Comparison of ENCODE assay signal across 21 cellular contexts in genomic region chr5:123414975-123415374, GRCh38. TPM values are rescaled to one million over a fixed set of nuclear protein-coding genes. Genes with fewer than 3 reads are reported as not detected.
DNase-seq lines count a peak whose midpoint lies in the region; ATAC-seq and TF ChIP-seq lines count a peak whose summit lies in the region.
"Had no signal": no experiment of that assay in that cellular context is flagged by ENCODE, and none has a peak within 500 bp of the region (broad histone marks: within the 10 kb centered on the region; RNA-seq: fewer than 3 reads in every experiment).

No MANE protein-coding gene starts in this region.

- peaks cover 8% of the 10 kb centered on the region for H3K4me1 Mint-ChIP-seq in activated T-helper 1 cell treated with anti-CD3 and anti-CD28 coated beads, Interleukin-12 subunit alpha, Interleukin-12 subunit beta, Interleukin-2, Interleukin-4 antibody, amounts not matched to agents 30 ng/mL and 10 ng/mL and 1 ng/mL, durations not matched to agents 14 hours and 24 hours and 36 hours (ENCODE audit: low read depth)
- peaks cover 39 to 57% (median 43%) of the 10 kb centered on the region in 3 donors for H3K4me1 Mint-ChIP-seq in CD8-positive, alpha-beta memory T cell

- DNase-seq in SK-N-SH: no peak
- no peak for DNase-seq in activated T-helper 1 cell treated with anti-CD3 and anti-CD28 coated beads, Interleukin-12 subunit alpha, Interleukin-12 subunit beta, Interleukin-2, Interleukin-4 antibody, amounts not matched to agents 30 ng/mL and 10 ng/mL and 1 ng/mL, durations not matched to agents 14 hours and 24 hours and 36 hours (ENCODE audit: low spot score)
- peak; percentile 66 for DNase-seq in islet precursor cell
- DNase-seq in renal cortical epithelial cell (ENCODE audit: low read depth): peak; percentile 25
- DNase-seq in CD8-positive, alpha-beta memory T cell: no peak
- no peak for DNase-seq in occipital lobe (lab: John Stamatoyannopoulos, UW)
- no peak for DNase-seq in NCI-H1436 treated with DMSO at 0.1 percent for 48 hours (lab: John Stamatoyannopoulos, UW)
- DNase-seq: BE2C; CD4-positive, alpha-beta T cell; DMS79 treated with DMSO at 0.1 percent for 48 hours; KBM-7; NCI-H1417 treated with DMSO at 0.1 percent for 48 hours; NCI-H2029 treated with DMSO at 0.1 percent for 48 hours; NCI-H2171 treated with DMSO at 0.1 percent for 48 hours; NCI-H510A; NCI-H774 had no signal

- H3K27me3 Mint-ChIP-seq in activated T-helper 1 cell treated with anti-CD3 and anti-CD28 coated beads, Interleukin-12 subunit alpha, Interleukin-12 subunit beta, Interleukin-2, Interleukin-4 antibody, amounts not matched to agents 30 ng/mL and 10 ng/mL and 1 ng/mL, durations not matched to agents 14 hours and 24 hours and 36 hours (ENCODE audit: insufficient read depth): no peaks in the 10 kb centered on the region
- no peaks in the 10 kb centered on the region for H3K27me3 Mint-ChIP-seq in CD8-positive, alpha-beta memory T cell
- H3K27me3 Mint-ChIP-seq: CD4-positive, alpha-beta T cell had no signal

- POLR2A ChIA-PET in SK-N-SH (lab: Yijun Ruan, JAX): no interaction called here
- POLR2A ChIA-PET in CD8-positive, alpha-beta memory T cell (lab: Charles Lee): no interaction called here

- H3K9me2 ChIP-seq in SK-N-SH: no peaks in the 10 kb centered on the region

- no peaks in the 10 kb centered on the region for H3K9me3 ChIP-seq in SK-N-SH
- H3K9me3 ChIP-seq in CD8-positive, alpha-beta memory T cell (ENCODE audit: low read length): no peaks in the 10 kb centered on the region
- H3K9me3 ChIP-seq: BE2C had no signal

- ATAC-seq in SK-N-SH treated with all-trans-retinoic acid at 6 μM for 48 hours: no peak
- ATAC-seq: HCT116 had no signal

- no peak overlapping the region for H3K9ac ChIP-seq in SK-N-SH

- no peaks in the 10 kb centered on the region for H3K9me3 Mint-ChIP-seq in activated T-helper 1 cell treated with anti-CD3 and anti-CD28 coated beads, Interleukin-12 subunit alpha, Interleukin-12 subunit beta, Interleukin-2, Interleukin-4 antibody, amounts not matched to agents 30 ng/mL and 10 ng/mL and 1 ng/mL, durations not matched to agents 14 hours and 24 hours and 36 hours
- no peaks in the 10 kb centered on the region for H3K9me3 Mint-ChIP-seq in CD8-positive, alpha-beta memory T cell
- H3K9me3 Mint-ChIP-seq: CD4-positive, alpha-beta T cell had no signal

- no peaks in the 10 kb centered on the region for H3F3A ChIP-seq in SK-N-SH (replicated peaks; ENCODE audit: insufficient read depth)

- H4K20me1 ChIP-seq in SK-N-SH (ENCODE audit: insufficient read depth): no peaks in the 10 kb centered on the region

- H3K36me3 ChIP-seq in SK-N-SH (replicated peaks in 1 of 2; ENCODE audit: control insufficient read depth in 1 of 2, insufficient read depth in 2 of 2, low read length in 1 of 2): peaks cover 38 to 39% of the 10 kb centered on the region in 2 experiments
- H3K36me3 ChIP-seq in CD8-positive, alpha-beta memory T cell (ENCODE audit: insufficient read depth, low read length): peaks cover 15% of the 10 kb centered on the region

- H3K4me3 ChIP-seq in SK-N-SH (ENCODE audit: low read depth in 2 of 2, low read length in 1 of 2): no peak overlapping the region
- H3K4me3 ChIP-seq in CD8-positive, alpha-beta memory T cell (ENCODE audit: low read length): no peak overlapping the region

- no peak for TF ChIP-seq CTCF in SK-N-SH (IDR thresholded peaks at IDR 0.05)

- H3K4me1 ChIP-seq in SK-N-SH (ENCODE audit: control insufficient read depth in 1 of 2, insufficient read depth in 2 of 2, low read depth in 1 of 2, low read length in 1 of 2): no peaks in the 10 kb centered on the region; a peak in 1 of 4 replicates
- peaks cover 1% of the 10 kb centered on the region for H3K4me1 ChIP-seq in CD8-positive, alpha-beta memory T cell (ENCODE audit: insufficient read depth, low read length)
- H3K4me1 ChIP-seq: BE2C had no signal

- intact Hi-C loops in activated T-helper 1 cell treated with anti-CD3 and anti-CD28 coated beads, Interleukin-12 subunit alpha, Interleukin-12 subunit beta, Interleukin-2, Interleukin-4 antibody, amounts not matched to agents 30 ng/mL and 10 ng/mL and 1 ng/mL, durations not matched to agents 14 hours and 24 hours and 36 hours (cut with micrococcal nuclease): no loop called here

- no peak for TF ChIP-seq RAD21 in SK-N-SH (IDR thresholded peaks at IDR 0.05; ENCODE audit: low read length)

- no peak for TF ChIP-seq EP300 in SK-N-SH (IDR thresholded peaks at IDR 0.05; ENCODE audit: borderline replicate concordance in 1 of 2, low read depth in 1 of 2, low read length in 1 of 2)

- H3K4me3 Mint-ChIP-seq in activated T-helper 1 cell treated with anti-CD3 and anti-CD28 coated beads, Interleukin-12 subunit alpha, Interleukin-12 subunit beta, Interleukin-2, Interleukin-4 antibody, amounts not matched to agents 30 ng/mL and 10 ng/mL and 1 ng/mL, durations not matched to agents 14 hours and 24 hours and 36 hours: no peak overlapping the region
- peak overlapping the region in 1 of 7 donors; percentile 26 for H3K4me3 Mint-ChIP-seq in CD8-positive, alpha-beta memory T cell
- H3K4me3 Mint-ChIP-seq: CD4-positive, alpha-beta T cell had no signal

- H2AFZ ChIP-seq in SK-N-SH (ENCODE audit: low read depth): no peak overlapping the region

- peak overlapping the region; percentile 61 for H3K27ac Mint-ChIP-seq in activated T-helper 1 cell treated with anti-CD3 and anti-CD28 coated beads, Interleukin-12 subunit alpha, Interleukin-12 subunit beta, Interleukin-2, Interleukin-4 antibody, amounts not matched to agents 30 ng/mL and 10 ng/mL and 1 ng/mL, durations not matched to agents 14 hours and 24 hours and 36 hours
- peak overlapping the region in 4 of 8 donors; percentile 36 to 82 (median 57) for H3K27ac Mint-ChIP-seq in CD8-positive, alpha-beta memory T cell
- H3K27ac Mint-ChIP-seq: CD4-positive, alpha-beta T cell had no signal

- no peaks in the 10 kb centered on the region for H3K27me3 ChIP-seq in SK-N-SH (ENCODE audit: insufficient read depth)
- no peaks in the 10 kb centered on the region for H3K27me3 ChIP-seq in CD8-positive, alpha-beta memory T cell (ENCODE audit: insufficient read depth, low read length, poor library complexity, severe bottlenecking)
- H3K27me3 ChIP-seq: BE2C had no signal

- H3K79me2 ChIP-seq in SK-N-SH (ENCODE audit: insufficient read depth): peaks cover 16% of the 10 kb centered on the region; the same call in 1 of the 2 replicates

- H3K27ac ChIP-seq in SK-N-SH (ENCODE audit: low read depth in 2 of 2, low read length in 1 of 2): no peak overlapping the region
- H3K27ac ChIP-seq in CD8-positive, alpha-beta memory T cell (ENCODE audit: low read depth, low read length): no peak overlapping the region
- H3K27ac ChIP-seq: 22Rv1, HL-60, RWPE1 had no signal

- no peak overlapping the region for H3K4me2 ChIP-seq in SK-N-SH

- CTCF ChIA-PET in SK-N-SH (lab: Yijun Ruan, JAX): interaction anchor here (0.6 kb wide), 1 partner anchor 918 kb away, joined by 3 read pairs; no protein-coding TSS in a partner anchor
- CTCF ChIA-PET in CD8-positive, alpha-beta memory T cell (lab: Charles Lee): no interaction called here

- peaks cover 46% of the 10 kb centered on the region for H3K36me3 Mint-ChIP-seq in activated T-helper 1 cell treated with anti-CD3 and anti-CD28 coated beads, Interleukin-12 subunit alpha, Interleukin-12 subunit beta, Interleukin-2, Interleukin-4 antibody, amounts not matched to agents 30 ng/mL and 10 ng/mL and 1 ng/mL, durations not matched to agents 14 hours and 24 hours and 36 hours (ENCODE audit: low read depth)
- H3K36me3 Mint-ChIP-seq in CD8-positive, alpha-beta memory T cell: peaks cover 0 to 76% (median 23%) of the 10 kb centered on the region in 3 donors

TF ChIP-seq in SK-N-SH treated with all-trans-retinoic acid at 6 μM for 48 hours, 23 proteins besides CTCF, POLR2A, EP300 and RAD21:
- TF ChIP-seq ZNF70 (CRISPR knock-in tag; IDR thresholded peaks at IDR 0.05) (peak; percentile 41; the same call in 1 of the 2 replicates), TCF4 (CRISPR knock-in tag; IDR thresholded peaks at IDR 0.05; ENCODE audit: borderline replicate concordance) (no peak)
TF ChIP-seq in SK-N-SH treated with all-trans-retinoic acid at 6 μM for 48 hours: peak in this region for 1.

TF ChIP-seq in SK-N-SH, 30 proteins besides CTCF, POLR2A, EP300 and RAD21 (continues in another document):
- TF ChIP-seq RXRA (IDR thresholded peaks at IDR 0.05; ENCODE audit: borderline replicate concordance, low read depth): no peak
- no peak for TF ChIP-seq MEF2A (IDR thresholded peaks at IDR 0.05; ENCODE audit: borderline replicate concordance, low read depth)
- no peak for TF ChIP-seq TCF12 (IDR thresholded peaks at IDR 0.05)
- TF ChIP-seq SMC3 (IDR thresholded peaks at IDR 0.05; ENCODE audit: low read depth, low read length): no peak
- TF ChIP-seq, protein P1, sequence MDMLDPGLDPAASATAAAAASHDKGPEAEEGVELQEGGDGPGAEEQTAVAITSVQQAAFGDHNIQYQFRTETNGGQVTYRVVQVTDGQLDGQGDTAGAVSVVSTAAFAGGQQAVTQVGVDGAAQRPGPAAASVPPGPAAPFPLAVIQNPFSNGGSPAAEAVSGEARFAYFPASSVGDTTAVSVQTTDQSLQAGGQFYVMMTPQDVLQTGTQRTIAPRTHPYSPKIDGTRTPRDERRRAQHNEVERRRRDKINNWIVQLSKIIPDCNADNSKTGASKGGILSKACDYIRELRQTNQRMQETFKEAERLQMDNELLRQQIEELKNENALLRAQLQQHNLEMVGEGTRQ (IDR thresholded peaks at IDR 0.05; ENCODE audit: borderline replicate concordance, low read depth, low read length): no peak
- no peak for TF ChIP-seq GABPA (IDR thresholded peaks at IDR 0.05; ENCODE audit: low read depth)
- TF ChIP-seq JUND (IDR thresholded peaks at IDR 0.05): no peak
- TF ChIP-seq EZH2phosphoT487 (IDR thresholded peaks at IDR 0.05; ENCODE audit: borderline replicate concordance, low read depth): no peak
- TF ChIP-seq NFIC (IDR thresholded peaks at IDR 0.05; ENCODE audit: borderline replicate concordance): no peak
- no peak for TF ChIP-seq GATA2 (CRISPR knock-in tag; IDR thresholded peaks at IDR 0.05)

RNA-seq across cellular contexts. Expression of gene CEP120, which starts 8.2 kb away (rescaled TPM):
- 5.0 and 7.0 TPM in 2 replicates for polyA plus RNA-seq in SK-N-SH (2012; rRNA removed)
- 6.0 and 6.3 TPM in 2 replicates for polyA plus RNA-seq in SK-N-SH (2012; cell fraction: cytosol; rRNA removed)
- polyA plus RNA-seq in SK-N-SH (2012; cell fraction: nucleus; rRNA removed): 4.0 and 9.9 TPM in 2 replicates
- 29.8 and 32.5 TPM in 2 replicates for total RNA-seq in activated T-helper 1 cell treated with anti-CD3 and anti-CD28 coated beads, Interleukin-12 subunit alpha, Interleukin-12 subunit beta, Interleukin-2, Interleukin-4 antibody, amounts not matched to agents 30 ng/mL and 10 ng/mL and 1 ng/mL, durations not matched to agents 14 hours and 24 hours and 36 hours
- total RNA-seq in renal cortical epithelial cell (20.5 and 24.2 TPM in 2 replicates), occipital lobe (42.0 TPM)
- 10 to 100 TPM; 23.5 to 25.6 TPM for total RNA-seq in CD8-positive, alpha-beta memory T cell
- polyA plus RNA-seq in CD8-positive, alpha-beta memory T cell: 31.8 TPM

Comparison
In these comparisons a context has a peak if more than half of its experiments do, and no peak if none do; other contexts are left out.
1. DNase-seq: peak in islet precursor cell (single experiment) and renal cortical epithelial cell (single experiment); none in SK-N-SH (single experiment), activated T-helper 1 cell treated with anti-CD3 and anti-CD28 coated beads, Interleukin-12 subunit alpha, Interleukin-12 subunit beta, Interleukin-2, Interleukin-4 antibody, amounts not matched to agents 30 ng/mL and 10 ng/mL and 1 ng/mL, durations not matched to agents 14 hours and 24 hours and 36 hours (single experiment), CD8-positive, alpha-beta memory T cell (0 of 5), occipital lobe (single experiment) and NCI-H1436 treated with DMSO at 0.1 percent for 48 hours (single experiment).